In the genomic region with DNA sequence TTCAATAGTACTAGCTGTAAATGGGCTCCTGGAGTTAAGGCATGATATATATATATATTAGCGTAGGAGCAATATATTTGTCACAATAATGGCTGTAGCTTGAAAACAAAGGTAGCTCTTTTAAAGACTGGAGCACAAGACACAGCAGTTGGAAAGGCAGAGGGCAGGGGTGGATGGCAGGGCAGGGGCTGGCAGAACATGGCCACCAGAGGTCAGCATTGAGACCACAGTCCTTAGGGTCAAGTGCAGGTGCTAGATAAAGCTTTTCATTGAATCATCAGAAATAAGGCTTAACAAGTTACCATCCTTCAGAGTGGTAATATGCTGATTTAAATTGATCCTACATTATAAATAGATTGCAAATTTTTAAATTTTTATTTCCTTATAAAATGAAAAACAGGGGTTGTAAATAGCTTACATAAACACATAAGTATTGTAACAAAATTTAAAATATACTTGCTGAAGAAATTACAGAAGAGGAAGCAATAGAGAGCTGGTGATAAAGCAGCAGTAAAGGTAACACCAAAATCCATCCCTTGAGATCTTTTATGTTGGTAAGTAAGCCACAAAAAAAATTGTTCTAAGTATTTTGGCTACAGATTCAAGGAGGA, we compare ENCODE assay signal across 9 cellular contexts.
A peak's percentile ranks its signal among the peaks of the same experiment; 100 is the strongest.
DNase-seq lines count a peak whose midpoint lies in the region; ATAC-seq and TF ChIP-seq lines count a peak whose summit lies in the region.
"Had no signal": no experiment of that assay in that cellular context is flagged by ENCODE, and none has a peak within 500 bp of the region (broad histone marks: within the 10 kb centered on the region; RNA-seq: fewer than 3 reads in every experiment).

No MANE protein-coding gene starts in this region.

- H3K9me3 ChIP-seq in PC-9 (ENCODE audit: insufficient read depth, low read depth) (no peaks in the 10 kb centered on the region), endodermal cell (ENCODE audit: control insufficient read depth, low read length) (peaks cover 15% of the 10 kb centered on the region)

- H3K4me1 ChIP-seq in PC-9 (replicated peaks; ENCODE audit: insufficient read depth) (no peaks in the 10 kb centered on the region), endodermal cell (ENCODE audit: control insufficient read depth, insufficient read depth, low read length) (no peaks in the 10 kb centered on the region)

- 71 to 90% methylated on average over 1 of the region's 1 CpG for WGBS in endodermal cell (ENCODE audit: insufficient coverage in 1 of 2, insufficient read length in 1 of 2), 2 experiments

- no peaks in the 10 kb centered on the region for H3K9me2 ChIP-seq in PC-9 (ENCODE audit: insufficient read depth)

- ATAC-seq in HG03139 (IDR thresholded peaks at IDR 0.05; ENCODE audit: unreplicated experiment) (peak; percentile 58), GM18519 (IDR thresholded peaks at IDR 0.05; ENCODE audit: low FRiP score, unreplicated experiment) (no peak)

- H3K4me1 Mint-ChIP-seq in endodermal cell (peaks cover 3% of the 10 kb centered on the region), nephron progenitor cell (no peaks in the 10 kb centered on the region)

- no peak overlapping the region for H3K4me2 ChIP-seq in PC-9

- H4K20me1 ChIP-seq in PC-9 (ENCODE audit: insufficient read depth), result no peaks in the 10 kb centered on the region

- DNase-seq in activated T-cell treated with anti-CD3 and anti-CD28 coated beads, Interleukin-2, amount 50 U/mL, for 48 hours, result peak; percentile 32 to 50
- no peak for DNase-seq in activated T-cell treated with anti-CD3 and anti-CD28 coated beads for 4 hours
- DNase-seq in PC-9, result peak in 1 of 2 experiments; percentile 40
- peak; percentile 92 for DNase-seq in endodermal cell
- DNase-seq in nephron progenitor cell, result peak; percentile 75
- DNase-seq in coronary artery (ENCODE audit: low spot score), result no peak

- H3K27ac Mint-ChIP-seq in endodermal cell, result no peak overlapping the region
- H3K27ac Mint-ChIP-seq in nephron progenitor cell, result no peak overlapping the region
- H3K27ac Mint-ChIP-seq: activated naive CD8-positive, alpha-beta T cell had no signal

- H3K27me3 ChIP-seq in PC-9 (ENCODE audit: insufficient read depth, low read depth), result peaks cover 29% of the 10 kb centered on the region
- H3K27me3 ChIP-seq in endodermal cell (ENCODE audit: control insufficient read depth, insufficient read depth, low read length, poor library complexity, severe bottlenecking), result no peaks in the 10 kb centered on the region

- H3K79me2 ChIP-seq in PC-9 (ENCODE audit: low read depth), result no peaks in the 10 kb centered on the region

- CTCF ChIA-PET in PC-9 (lab: Charles Lee), result interaction anchor here (0.6 to 1.0 kb wide), 4 partner anchors 195 to 1303 kb away, joined by 3 to 4 read pairs (median 4); no protein-coding TSS in a partner anchor

- TF ChIP-seq CTCF in PC-9 (conservative IDR thresholded peaks at IDR 0.05) (peak; percentile 69), endodermal cell (conservative IDR thresholded peaks at IDR 0.05) (peak; percentile 94), nephron progenitor cell (IDR thresholded peaks at IDR 0.05) (peak; percentile 81), coronary artery (IDR thresholded peaks at IDR 0.05) (no peak)

- H3K4me3 ChIP-seq in PC-9 (no peak overlapping the region), endodermal cell (ENCODE audit: low read length) (no peak overlapping the region), coronary artery (no peak overlapping the region)

- H3K9me3 Mint-ChIP-seq in endodermal cell (peaks cover 11% of the 10 kb centered on the region), nephron progenitor cell (peaks cover 8% of the 10 kb centered on the region)

- H3K27me3 Mint-ChIP-seq in endodermal cell (ENCODE audit: insufficient read depth) (no peaks in the 10 kb centered on the region), nephron progenitor cell (ENCODE audit: low read depth, poor library complexity) (peaks cover 4% of the 10 kb centered on the region)
- H3K27me3 Mint-ChIP-seq: activated naive CD8-positive, alpha-beta T cell had no signal

- H3K27ac ChIP-seq in PC-9 (no peak overlapping the region), endodermal cell (ENCODE audit: low read depth, low read length) (no peak overlapping the region), coronary artery (no peak overlapping the region)

- BruUV-seq in PC-9 (replicated peaks; lab: Mats Ljungman, UMichigan), result no TSS peak

- POLR2A ChIA-PET in PC-9 (lab: Charles Lee; ENCODE audit: unreplicated experiment), result interaction anchor here (0.7 kb wide), 1 partner anchor 87 kb away, joined by 4 read pairs; no protein-coding TSS in a partner anchor

- H2AFZ ChIP-seq in PC-9, result no peak overlapping the region

- H3K36me3 Mint-ChIP-seq in endodermal cell (ENCODE audit: low read depth), result no peaks in the 10 kb centered on the region
- no peaks in the 10 kb centered on the region for H3K36me3 Mint-ChIP-seq in nephron progenitor cell (ENCODE audit: low read depth)
- H3K36me3 Mint-ChIP-seq: activated naive CD8-positive, alpha-beta T cell had no signal

- H3F3A ChIP-seq in PC-9 (ENCODE audit: insufficient read depth, low read depth), result no peaks in the 10 kb centered on the region

- intact Hi-C loops in PC-9 (cut with micrococcal nuclease; ENCODE audit: unreplicated experiment), result loop anchor here (2.0 to 10.0 kb wide), 3 partner anchors 204 to 724 kb away; no protein-coding TSS in a partner anchor

- no peak overlapping the region for H3K9ac ChIP-seq in endodermal cell (ENCODE audit: extremely low read depth, low read length, poor library complexity, severe bottlenecking)

- H3K4me3 Mint-ChIP-seq in endodermal cell, result no peak overlapping the region
- no peak overlapping the region for H3K4me3 Mint-ChIP-seq in nephron progenitor cell
- H3K4me3 Mint-ChIP-seq: activated naive CD8-positive, alpha-beta T cell had no signal

- H3K36me3 ChIP-seq in PC-9 (ENCODE audit: low read depth) (no peaks in the 10 kb centered on the region), endodermal cell (ENCODE audit: control insufficient read depth, insufficient read depth, low read length) (no peaks in the 10 kb centered on the region)

Comparison
In these comparisons a context has a peak if more than half of its experiments do, and no peak if none do; other contexts are left out.
1. DNase-seq: peak in activated T-cell treated with anti-CD3 and anti-CD28 coated beads, Interleukin-2, amount 50 U/mL, for 48 hours (2 of 2), endodermal cell (single experiment) and nephron progenitor cell (single experiment); none in activated T-cell treated with anti-CD3 and anti-CD28 coated beads for 4 hours (single experiment) and coronary artery (single experiment).